ENCODE assay signal across 9 cellular contexts in genomic region chr7:106658504-106659368, GRCh38. TPM values are rescaled to one million over a fixed set of nuclear protein-coding genes. Genes with fewer than 3 reads are reported as not detected.
DNase-seq lines count a peak whose midpoint lies in the region; ATAC-seq and TF ChIP-seq lines count a peak whose summit lies in the region.
"Had no signal": no experiment of that assay in that cellular context is flagged by ENCODE, and none has a peak within 500 bp of the region (broad histone marks: within the 10 kb centered on the region; RNA-seq: fewer than 3 reads in every experiment).

No MANE protein-coding gene starts in this region.

- H3K4me2 ChIP-seq in Karpas-422 (ENCODE audit: low read depth, low read length, poor library complexity, severe bottlenecking), result peak overlapping the region; percentile 81

- H3K9me3 ChIP-seq in Karpas-422 (ENCODE audit: low read length), result no peaks in the 10 kb centered on the region
- H3K9me3 ChIP-seq in breast epithelium, result no peaks in the 10 kb centered on the region

- H3K4me3 ChIP-seq in AG10803 (ENCODE audit: low read length) (peak overlapping the region; percentile 85), Karpas-422 (ENCODE audit: low read length) (peak overlapping the region; percentile 73; the same call in 1 of the 2 replicates), breast epithelium (peak overlapping the region; percentile 84 to 90 (median 88))

- peak overlapping the region; percentile 73; the same call in 1 of the 2 replicates for H3K9ac ChIP-seq in Karpas-422 (ENCODE audit: low read length)

- H3K4me1 ChIP-seq in Karpas-422 (ENCODE audit: low read length) (peaks cover 14% of the 10 kb centered on the region), breast epithelium (peaks cover 0 to 19% of the 10 kb centered on the region in 2 donors)

- intact Hi-C loops in breast epithelium (cut with DNase I; ENCODE audit: low total_unique reads), result no loop called here

- TF ChIP-seq POLR2A in breast epithelium (IDR thresholded peaks at IDR 0.05), result no peak

- no peak for ATAC-seq in naive thymus-derived CD8-positive, alpha-beta T cell
- ATAC-seq in HG03039 (IDR thresholded peaks at IDR 0.05; ENCODE audit: unreplicated experiment) (no peak), esophagus mucosa (no peak)

- no peaks in the 10 kb centered on the region for H3K79me2 ChIP-seq in Karpas-422 (ENCODE audit: low read length)

- POLR2A ChIA-PET in naive thymus-derived CD8-positive, alpha-beta T cell (lab: Charles Lee), result interaction anchor here (1.5 kb wide), 1 partner anchor 107 kb away, joined by 4 read pairs; no protein-coding TSS in a partner anchor

- H3K4me3 Mint-ChIP-seq in naive thymus-derived CD8-positive, alpha-beta T cell, result peak overlapping the region; percentile 12 to 90 (median 86)

- H3K9me3 Mint-ChIP-seq in naive thymus-derived CD8-positive, alpha-beta T cell, result no peaks in the 10 kb centered on the region

- peaks cover 5% of the 10 kb centered on the region; the same call in 1 of the 2 replicates for H3K27me3 ChIP-seq in Karpas-422 (ENCODE audit: low read length)
- H3K27me3 ChIP-seq in breast epithelium, result no peaks in the 10 kb centered on the region

- H4K20me1 ChIP-seq in Karpas-422 (ENCODE audit: insufficient read depth, low read depth, low read length), result no peaks in the 10 kb centered on the region

- H3K27me3 Mint-ChIP-seq in naive thymus-derived CD8-positive, alpha-beta T cell, result no peaks in the 10 kb centered on the region

- no peaks in the 10 kb centered on the region for H3K36me3 ChIP-seq in Karpas-422 (ENCODE audit: insufficient read depth, low read length)
- no peaks in the 10 kb centered on the region for H3K36me3 ChIP-seq in breast epithelium

- DNase-seq in AG10803 (ENCODE audit: low read depth), result no peak
- no peak for DNase-seq in Karpas-422
- no peak for DNase-seq in breast epithelium (ENCODE audit: low spot score in 2 of 2)
- DNase-seq in naive thymus-derived CD8-positive, alpha-beta T cell, result no peak
- no peak for DNase-seq in iPS-NIHi11 (ENCODE audit: low spot score)
- DNase-seq in 8988T, result no peak
- DNase-seq: hypothalamus had no signal

- TF ChIP-seq CTCF in AG10803 (conservative IDR thresholded peaks at IDR 0.05; ENCODE audit: low read length), result no peak
- no peak for TF ChIP-seq CTCF in breast epithelium (IDR thresholded peaks at IDR 0.05)

- peaks cover 10 to 29% (median 22%) of the 10 kb centered on the region in 4 donors for H3K4me1 Mint-ChIP-seq in naive thymus-derived CD8-positive, alpha-beta T cell

- no peaks in the 10 kb centered on the region for H3K36me3 Mint-ChIP-seq in naive thymus-derived CD8-positive, alpha-beta T cell

- H3K27ac Mint-ChIP-seq in naive thymus-derived CD8-positive, alpha-beta T cell, result peak overlapping the region in 5 of 10 donors; percentile 74 to 90 (median 86)

- H2AFZ ChIP-seq in Karpas-422 (ENCODE audit: low read length), result no peak overlapping the region

- H3K27ac ChIP-seq in Karpas-422 (ENCODE audit: low read length) (no peak overlapping the region), breast epithelium (peak overlapping the region; percentile 91 to 99)

- 0 out of 2 replicates have a peak, but pooled peaks cover 4% of the 10 kb centered on the region for H3K9me2 ChIP-seq in Karpas-422 (replicated peaks; ENCODE audit: insufficient read depth, low read length)

RNA-seq across cellular contexts. Expression of gene CCDC71L, which starts 2.2 kb away (rescaled TPM):
- 18.7 and 31.0 TPM in 2 replicates for total RNA-seq in Karpas-422 (2014; rRNA removed; shearing (Covaris generic); ENCODE audit: low replicate concordance)
- 10 to 100 TPM; 29.9 to 69.4 (median 59.0) TPM for total RNA-seq in breast epithelium
- total RNA-seq in naive thymus-derived CD8-positive, alpha-beta T cell, result 10 to 100 TPM; 15.8 to 16.0 TPM
- 1 to 10 TPM; 3.2 to 5.0 (median 4.9) TPM for polyA plus RNA-seq in naive thymus-derived CD8-positive, alpha-beta T cell
- total RNA-seq in esophagus mucosa, result 7.1 TPM
